9 cellular contexts compared by ENCODE assay signal in the genomic region with DNA sequence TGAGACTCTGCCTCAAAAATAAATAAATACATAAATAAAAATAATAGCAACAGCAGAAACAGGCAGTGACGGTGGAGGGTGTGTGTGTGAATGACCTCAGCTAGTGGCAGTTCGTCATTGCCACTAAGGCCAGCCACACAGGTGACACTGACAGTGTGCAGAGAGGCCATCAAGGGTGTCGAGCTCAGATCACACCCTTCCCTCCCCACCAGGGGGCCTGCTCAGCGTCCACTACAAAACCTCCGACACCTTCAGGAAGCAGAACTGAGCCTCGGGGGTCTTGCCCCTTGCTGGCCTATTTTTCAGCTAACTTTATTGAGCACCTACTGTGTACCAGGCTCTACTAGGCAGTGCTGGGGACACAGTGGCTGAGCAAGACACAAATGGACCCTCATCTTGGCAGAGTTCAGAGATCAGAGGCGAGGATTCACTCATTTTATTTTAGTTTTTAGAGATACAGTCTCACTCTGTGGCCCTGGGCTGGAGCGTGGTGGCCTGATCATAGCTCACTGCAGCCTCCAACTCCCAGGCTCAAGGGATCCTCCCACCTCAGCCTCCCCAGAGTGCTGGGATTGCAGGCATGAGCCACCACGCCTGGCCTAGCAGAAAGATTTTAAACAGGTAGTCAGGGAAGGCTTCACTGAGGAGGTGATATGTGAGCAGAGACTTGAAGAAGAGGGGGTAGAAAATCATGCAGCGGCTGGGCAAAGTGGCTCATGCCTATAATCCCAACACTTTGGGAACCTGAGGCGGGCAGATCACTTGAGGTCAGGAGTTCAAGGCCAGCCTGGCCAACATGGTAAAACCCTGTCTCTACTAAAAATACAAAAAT. TPM values are rescaled to one million over a fixed set of nuclear protein-coding genes. Genes with fewer than 3 reads are reported as not detected.
DNase-seq lines count a peak whose midpoint lies in the region; ATAC-seq and TF ChIP-seq lines count a peak whose summit lies in the region.
"Had no signal": no experiment of that assay in that cellular context is flagged by ENCODE, and none has a peak within 500 bp of the region (broad histone marks: within the 10 kb centered on the region; RNA-seq: fewer than 3 reads in every experiment).

No MANE protein-coding gene starts in this region.

- no peak overlapping the region for H2BK5ac ChIP-seq in H9 (ENCODE audit: insufficient read length, low read length)

- no peaks in the 10 kb centered on the region for H3K36me3 ChIP-seq in BE2C

- POLR2A ChIA-PET in activated B cell treated with CpG ODN at 0.5 μM for 24 hours (lab: Charles Lee): no interaction called here

- no peak overlapping the region for H2AK5ac ChIP-seq in H9 (ENCODE audit: insufficient read length, low read length)

- H3K9me3 Mint-ChIP-seq in H9 (no peaks in the 10 kb centered on the region; a peak in 2 of 5 replicates), activated B cell treated with CpG ODN at 0.5 μM for 24 hours (no peaks in the 10 kb centered on the region)

- no peak overlapping the region for H3K4me3 ChIP-seq in BE2C (ENCODE audit: low read depth, low read length)
- no peak overlapping the region for H3K4me3 ChIP-seq in dorsolateral prefrontal cortex

- no peak overlapping the region for H3K23ac ChIP-seq in H9 (ENCODE audit: insufficient read length, low read depth, low read length)

- WGBS in H9 (ENCODE audit: extremely low coverage, insufficient read length, low lambda C conversion rate): no CpG with 5 or more reads among the region's 11 CpGs

- no peak overlapping the region for H2BK120ac ChIP-seq in H9 (ENCODE audit: low read depth, low read length, poor library complexity, severe bottlenecking)

- H3K9me3 ChIP-seq in BE2C: no peaks in the 10 kb centered on the region
- H3K9me3 ChIP-seq in H9 (ENCODE audit: control insufficient read depth, low read depth, low read length): no peaks in the 10 kb centered on the region

- H3K27ac ChIP-seq in H9 (ENCODE audit: insufficient read length, low read depth, low read length) (no peak overlapping the region), dorsolateral prefrontal cortex (no peak overlapping the region)

- H3T11ph ChIP-seq in H9 (ENCODE audit: low read length): no peak overlapping the region

- H3K27ac Mint-ChIP-seq in H9 (peak overlapping the region in 1 of 3 experiments; percentile 12; a peak in 2 of 7 replicates), activated B cell treated with CpG ODN at 0.5 μM for 24 hours (no peak overlapping the region)

- H2AFZ ChIP-seq in H9 (ENCODE audit: low read length): no peak overlapping the region

- H3K27me3 Mint-ChIP-seq in H9 (ENCODE audit: low read depth) (peaks cover 61% of the 10 kb centered on the region), activated B cell treated with CpG ODN at 0.5 μM for 24 hours (peaks cover 43% of the 10 kb centered on the region)

- H4K5ac ChIP-seq in H9 (ENCODE audit: insufficient read length, low read depth, low read length): no peak overlapping the region

- no peaks in the 10 kb centered on the region for H3K79me1 ChIP-seq in H9 (ENCODE audit: insufficient read depth, low read depth, low read length, poor library complexity, severe bottlenecking)

- no peaks in the 10 kb centered on the region for H3K4me1 ChIP-seq in BE2C
- H3K4me1 ChIP-seq in H9 (ENCODE audit: insufficient read depth, low read length): no peaks in the 10 kb centered on the region

- no peak overlapping the region for H2BK15ac ChIP-seq in H9 (ENCODE audit: low read depth, low read length)

- DNase-seq in BE2C: peak; percentile 60
- DNase-seq in H9: no peak
- DNase-seq in activated B cell treated with CpG ODN at 0.5 μM for 24 hours: no peak
- no peak for DNase-seq in left colon
- no peak for DNase-seq in NCI-H128 (lab: John Stamatoyannopoulos, UW; ENCODE audit: unreplicated experiment)
- no peak for DNase-seq in NCI-H2196 (lab: John Stamatoyannopoulos, UW; ENCODE audit: unreplicated experiment)
- DNase-seq in dorsolateral prefrontal cortex: no peak

- no peaks in the 10 kb centered on the region for H4K20me1 ChIP-seq in H9 (ENCODE audit: control insufficient read depth, insufficient read depth, insufficient read length)

- H3K4me3 Mint-ChIP-seq in H9 (peak overlapping the region in 1 of 2 experiments; percentile 20; a peak in 1 of 5 replicates), activated B cell treated with CpG ODN at 0.5 μM for 24 hours (no peak overlapping the region)

- no peak overlapping the region for H4K8ac ChIP-seq in H9 (replicated peaks; ENCODE audit: insufficient read length, low read depth, low read length)

- no peak overlapping the region for H3K56ac ChIP-seq in H9 (ENCODE audit: insufficient read length, low read depth, low read length)

- no peak overlapping the region for H3K4ac ChIP-seq in H9 (ENCODE audit: low read depth, low read length)

- ATAC-seq in activated B cell treated with CpG ODN at 0.5 μM for 24 hours (ENCODE audit: low read depth) (peak; percentile 62), left colon (peak; percentile 42), GM19328 (IDR thresholded peaks at IDR 0.05; ENCODE audit: unreplicated experiment) (no peak)

- H3K79me2 ChIP-seq in H9 (ENCODE audit: insufficient read depth, low read length): no peaks in the 10 kb centered on the region

- H4K91ac ChIP-seq in H9 (ENCODE audit: insufficient read length, low read depth, low read length): no peak overlapping the region

- peak; percentile 75 for TF ChIP-seq CTCF in BE2C (IDR thresholded peaks at IDR 0.05; ENCODE audit: low read depth, low read length)
- peak; percentile 43 for TF ChIP-seq CTCF in H9 (conservative IDR thresholded peaks at IDR 0.05)
- no peak for TF ChIP-seq CTCF in activated B cell treated with CpG ODN at 0.5 μM for 24 hours (IDR thresholded peaks at IDR 0.05)
- peak in 14 of 56 donors; percentile 7 to 38 (median 18) for TF ChIP-seq CTCF in dorsolateral prefrontal cortex (IDR thresholded peaks at IDR 0.05 in 54 of 56, conservative IDR thresholded peaks at IDR 0.05 in 2 of 56; ENCODE audit: low read depth in 1 of 56, partially characterized antibody in 56 of 56)

- H3K9ac ChIP-seq in H9 (ENCODE audit: extremely low read depth, insufficient read length, low read length): no peak overlapping the region

- H3K14ac ChIP-seq in H9 (ENCODE audit: insufficient read depth, low read length): no peak overlapping the region

- no peak overlapping the region for H3K4me2 ChIP-seq in H9 (ENCODE audit: insufficient read depth, insufficient read length, low read length)

- intact Hi-C loops in activated B cell treated with CpG ODN at 0.5 μM for 24 hours (cut with micrococcal nuclease) (loop anchor here (1.0 kb wide), 1 partner anchor 47 kb away; no protein-coding TSS in a partner anchor), left colon (cut with DNase I, micrococcal nuclease) (no loop called here), dorsolateral prefrontal cortex (cut with DNase I) (no loop called here)

- H3K4me1 Mint-ChIP-seq in H9 (peaks cover 5 to 45% of the 10 kb centered on the region in 2 experiments), activated B cell treated with CpG ODN at 0.5 μM for 24 hours (peaks cover 3% of the 10 kb centered on the region)

- H3K27me3 ChIP-seq in BE2C: peaks cover 50% of the 10 kb centered on the region
- H3K27me3 ChIP-seq in H9 (ENCODE audit: insufficient read depth, low read length): no peaks in the 10 kb centered on the region; the same call in 1 of the 2 replicates
- H3K27me3 ChIP-seq in dorsolateral prefrontal cortex: peaks cover 0 to 15% (median 0%) of the 10 kb centered on the region in 45 donors

- H3K18ac ChIP-seq in H9 (ENCODE audit: insufficient read length, low read depth, low read length): no peak overlapping the region

- CTCF ChIA-PET in activated B cell treated with CpG ODN at 0.5 μM for 24 hours (lab: Charles Lee): interaction anchor here (0.9 to 1.3 kb wide), 2 partner anchors 43 to 47 kb away, joined by 3 to 12 read pairs; no protein-coding TSS in a partner anchor

- no peak overlapping the region for H2BK20ac ChIP-seq in H9 (ENCODE audit: low read depth, low read length, poor library complexity, severe bottlenecking)

- H3K36me3 Mint-ChIP-seq in H9 (ENCODE audit: insufficient read depth in 1 of 3, low read depth in 3 of 3): no peaks in the 10 kb centered on the region
- no peaks in the 10 kb centered on the region for H3K36me3 Mint-ChIP-seq in activated B cell treated with CpG ODN at 0.5 μM for 24 hours (ENCODE audit: low read depth)

- H2BK12ac ChIP-seq in H9 (ENCODE audit: insufficient read length, low read depth, low read length): no peak overlapping the region

- H3K23me2 ChIP-seq in H9 (ENCODE audit: insufficient read length, low read depth, low read length, poor library complexity, severe bottlenecking): peaks cover 3% of the 10 kb centered on the region

RNA-seq across cellular contexts. Expression of a gene that starts 30.3 kb away (rescaled TPM):
- not detected for polyA plus RNA-seq in BE2C (2012; ENCODE audit: insufficient read depth, insufficient read length, low read depth)
- total RNA-seq in H9 (2021) (38.4 and 38.7 TPM in 2 replicates), activated B cell treated with CpG ODN at 0.5 μM for 24 hours (0.11 and 0.37 TPM in 2 replicates), left colon (1 to 10 TPM; 2.6 to 2.8 TPM), dorsolateral prefrontal cortex (100 to 1,000 TPM in 56 of 120 experiments, 10 to 100 TPM in 64; 32.4 to 162 (median 98.7) TPM)

RNA-seq across cellular contexts. Expression of a gene that starts 49.5 kb away (rescaled TPM):
- polyA plus RNA-seq in BE2C (2012; ENCODE audit: insufficient read depth, insufficient read length, low read depth): 1.7 TPM
- total RNA-seq in H9 (2021) (3.5 and 4.2 TPM in 2 replicates), activated B cell treated with CpG ODN at 0.5 μM for 24 hours (13.2 and 15.5 TPM in 2 replicates), left colon (1 to 10 TPM; 9.0 to 9.4 TPM), dorsolateral prefrontal cortex (10 to 100 TPM in 117 of 120 experiments, 1 to 10 TPM in 3; 6.5 to 31.1 (median 19.5) TPM)

RNA-seq across cellular contexts. Expression of a gene that starts 50.0 kb away (rescaled TPM):
- polyA plus RNA-seq in BE2C (2012; ENCODE audit: insufficient read depth, insufficient read length, low read depth): 0.14 TPM
- 0.24 and 0.50 TPM in 2 replicates for total RNA-seq in H9 (2021)
- 0.42 and 2.0 TPM in 2 replicates for total RNA-seq in activated B cell treated with CpG ODN at 0.5 μM for 24 hours
- 10 to 100 TPM; 11.6 to 31.8 TPM for total RNA-seq in left colon
- total RNA-seq in dorsolateral prefrontal cortex: 1 to 10 TPM in 34 of 120 experiments, under 1 TPM in 72, not detected in 14; 0.13 to 3.5 (median 0.68) TPM

RNA-seq across cellular contexts. Expression of a gene that starts 54.8 kb away (rescaled TPM):
- polyA plus RNA-seq in BE2C (2012; ENCODE audit: insufficient read depth, insufficient read length, low read depth): 0.25 TPM
- total RNA-seq in H9 (2021): 2.7 and 3.9 TPM in 2 replicates
- 0.17 and 0.33 TPM in 2 replicates for total RNA-seq in activated B cell treated with CpG ODN at 0.5 μM for 24 hours
- total RNA-seq in left colon: 1 to 10 TPM; 1.9 to 2.2 TPM
- total RNA-seq in dorsolateral prefrontal cortex: 10 to 100 TPM in 93 of 120 experiments, 1 to 10 TPM in 27; 5.4 to 56.3 (median 15.4) TPM
- total RNA-seq: NCI-H460 had no signal

Comparison
In these comparisons a context has a peak if more than half of its experiments do, and no peak if none do; other contexts are left out.
1. RNA of a gene that starts 30.3 kb away (total RNA-seq): 32.4 to 162 TPM in dorsolateral prefrontal cortex and 38.4 to 38.7 TPM in H9; 2.6 to 2.8 TPM in left colon and 0.11 to 0.37 TPM in activated B cell treated with CpG ODN at 0.5 μM for 24 hours; every median in the first group is over 4 times any median in the second.